15 cellular contexts compared by ENCODE assay signal in the genomic region with DNA sequence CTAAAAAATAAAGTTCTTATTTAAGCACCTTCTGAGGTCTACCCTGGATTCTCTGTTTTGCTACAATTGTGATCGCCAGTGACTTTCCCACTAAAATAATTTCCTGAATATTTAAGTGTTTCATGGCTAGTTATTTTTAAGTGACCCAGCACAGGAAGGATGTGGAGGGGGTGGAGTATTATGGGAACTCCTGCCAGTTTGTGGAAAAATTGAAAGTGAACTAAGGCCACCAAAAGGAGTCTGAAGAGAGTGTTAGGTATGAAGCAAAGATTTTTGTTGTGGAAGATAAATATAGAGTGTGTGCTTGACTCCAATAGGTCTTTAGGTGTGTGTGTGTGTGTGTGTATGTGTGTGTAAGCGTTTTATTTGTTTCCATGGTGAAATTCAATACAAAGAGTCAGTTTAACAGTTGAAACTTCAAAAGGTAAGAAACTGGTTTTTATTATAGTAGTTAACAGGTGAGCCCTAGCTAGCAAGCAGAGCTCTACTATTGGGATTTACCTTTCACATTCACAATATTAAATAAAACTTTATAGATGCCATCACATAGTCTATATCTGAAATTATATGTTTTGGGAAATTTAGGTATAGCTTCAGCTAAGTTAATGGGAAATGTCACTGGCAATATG. TPM values are rescaled to one million over a fixed set of nuclear protein-coding genes. Genes with fewer than 3 reads are reported as not detected.
DNase-seq lines count a peak whose midpoint lies in the region; ATAC-seq and TF ChIP-seq lines count a peak whose summit lies in the region.
"Had no signal": no experiment of that assay in that cellular context is flagged by ENCODE, and none has a peak within 500 bp of the region (broad histone marks: within the 10 kb centered on the region; RNA-seq: fewer than 3 reads in every experiment).

No MANE protein-coding gene starts in this region.

- peak; percentile 26 for DNase-seq in HT1080 (ENCODE audit: low read depth)
- DNase-seq in activated CD8-positive, alpha-beta T cell treated with anti-CD3 and anti-CD28 coated beads, Interleukin-2, amount 10 ng/mL, durations not matched to agents 7 days and 5 days, result no peak
- no peak for DNase-seq in left ventricle myocardium superior
- no peak for DNase-seq in spleen
- no peak for DNase-seq in 8988T
- no peak for DNase-seq in NCI-H146 (lab: John Stamatoyannopoulos, UW)
- DNase-seq: activated T-cell treated with anti-CD3 and anti-CD28 coated beads, Interleukin-2, amount 50 U/mL, for 48 hours; CD4-positive, CD25-positive, alpha-beta regulatory T cell; effector CD4-positive, alpha-beta T cell; NCI-H2081 treated with DMSO at 0.1 percent for 48 hours; NCI-H526; SW 1271 had no signal

- peak overlapping the region in 2 of 8 donors; percentile 11 to 34 for H3K4me3 ChIP-seq in spleen

- 18 to 34% (median 22%) methylated on average over 2 of the region's 2 CpGs for WGBS in spleen, 5 donors

- H3K4me1 ChIP-seq in spleen, result peaks cover 0 to 23% (median 6%) of the 10 kb centered on the region in 6 donors

- peaks cover 2% of the 10 kb centered on the region for H3K36me3 Mint-ChIP-seq in activated CD8-positive, alpha-beta T cell treated with anti-CD3 and anti-CD28 coated beads, Interleukin-2, amount 10 ng/mL, durations not matched to agents 7 days and 5 days (ENCODE audit: low read depth)
- H3K36me3 Mint-ChIP-seq: CD4-positive, CD25-positive, alpha-beta regulatory T cell had no signal

- peak; percentile 56 for ATAC-seq in activated CD8-positive, alpha-beta T cell treated with anti-CD3 and anti-CD28 coated beads, Interleukin-2, amount 10 ng/mL, durations not matched to agents 7 days and 5 days
- peak; percentile 63 for ATAC-seq in left ventricle myocardium superior
- ATAC-seq in GM19463 (IDR thresholded peaks at IDR 0.05; ENCODE audit: unreplicated experiment), result no peak
- ATAC-seq: Panc1 had no signal

- intact Hi-C loops in left ventricle myocardium superior (cut with micrococcal nuclease) (no loop called here), spleen (cut with DNase I; ENCODE audit: low total_unique reads) (no loop called here)

- H3K9me3 ChIP-seq in spleen, result no peaks in the 10 kb centered on the region

- H3K9me3 Mint-ChIP-seq in activated CD8-positive, alpha-beta T cell treated with anti-CD3 and anti-CD28 coated beads, Interleukin-2, amount 10 ng/mL, durations not matched to agents 7 days and 5 days (ENCODE audit: insufficient read depth), result no peaks in the 10 kb centered on the region

- H3K27ac Mint-ChIP-seq in activated CD8-positive, alpha-beta T cell treated with anti-CD3 and anti-CD28 coated beads, Interleukin-2, amount 10 ng/mL, durations not matched to agents 7 days and 5 days, result no peak overlapping the region

- peak overlapping the region in 6 of 8 donors; percentile 27 to 67 (median 48) for H3K27ac ChIP-seq in spleen

- POLR2A ChIA-PET in activated CD8-positive, alpha-beta T cell treated with anti-CD3 and anti-CD28 coated beads, Interleukin-2, amount 10 ng/mL, durations not matched to agents 7 days and 5 days (lab: Charles Lee), result no interaction called here

- CTCF ChIA-PET in activated CD8-positive, alpha-beta T cell treated with anti-CD3 and anti-CD28 coated beads, Interleukin-2, amount 10 ng/mL, durations not matched to agents 7 days and 5 days (lab: Charles Lee), result interaction anchor here (1.3 to 2.3 kb wide), 2 partner anchors 11 to 22 kb away, joined by 3 to 11 read pairs; no protein-coding TSS in a partner anchor

- H3K36me3 ChIP-seq in spleen, result no peaks in the 10 kb centered on the region

- no peaks in the 10 kb centered on the region for H3K27me3 ChIP-seq in spleen (replicated peaks in 1 of 7)

- TF ChIP-seq POLR2A in spleen (IDR thresholded peaks at IDR 0.05), result no peak

- no peak for TF ChIP-seq CTCF in spleen (IDR thresholded peaks at IDR 0.05 in 8 of 11, conservative IDR thresholded peaks at IDR 0.05 in 3 of 11)

- no peak overlapping the region for H3K4me3 Mint-ChIP-seq in activated CD8-positive, alpha-beta T cell treated with anti-CD3 and anti-CD28 coated beads, Interleukin-2, amount 10 ng/mL, durations not matched to agents 7 days and 5 days

- H3K27me3 Mint-ChIP-seq in activated CD8-positive, alpha-beta T cell treated with anti-CD3 and anti-CD28 coated beads, Interleukin-2, amount 10 ng/mL, durations not matched to agents 7 days and 5 days (ENCODE audit: low read depth), result no peaks in the 10 kb centered on the region

- peaks cover 36% of the 10 kb centered on the region for H3K4me1 Mint-ChIP-seq in activated CD8-positive, alpha-beta T cell treated with anti-CD3 and anti-CD28 coated beads, Interleukin-2, amount 10 ng/mL, durations not matched to agents 7 days and 5 days (ENCODE audit: low read depth)

RNA-seq across cellular contexts. Expression of gene RASGRF2, which starts 25.6 kb away (rescaled TPM):
- total RNA-seq in HT1080 (2014; rRNA removed; shearing (Covaris generic)), result 6.4 and 6.6 TPM in 2 replicates
- 4.7 and 5.7 TPM in 2 replicates for polyA plus RNA-seq in HT1080 (2015; cell fraction: cytosol; rRNA removed)
- 6.0 and 7.5 TPM in 2 replicates for polyA plus RNA-seq in HT1080 (2015; cell fraction: nucleus; rRNA removed)
- total RNA-seq in activated CD8-positive, alpha-beta T cell treated with anti-CD3 and anti-CD28 coated beads, Interleukin-2, amount 10 ng/mL, durations not matched to agents 7 days and 5 days, result 10 to 100 TPM; 10.0 to 11.6 TPM
- 6.5 TPM for total RNA-seq in left ventricle myocardium superior
- total RNA-seq in spleen, result 10 to 100 TPM in 3 of 7 donors, 1 to 10 TPM in 4; 7.2 to 13.9 (median 9.2) TPM
- 1 to 10 TPM in 2 of 3 donors, under 1 TPM in 1; 0.74 to 1.6 (median 1.1) TPM for polyA plus RNA-seq in spleen
- total RNA-seq: MCF 10A had no signal
